Comparison of ENCODE assay signal across 16 cellular contexts in the genomic region with DNA sequence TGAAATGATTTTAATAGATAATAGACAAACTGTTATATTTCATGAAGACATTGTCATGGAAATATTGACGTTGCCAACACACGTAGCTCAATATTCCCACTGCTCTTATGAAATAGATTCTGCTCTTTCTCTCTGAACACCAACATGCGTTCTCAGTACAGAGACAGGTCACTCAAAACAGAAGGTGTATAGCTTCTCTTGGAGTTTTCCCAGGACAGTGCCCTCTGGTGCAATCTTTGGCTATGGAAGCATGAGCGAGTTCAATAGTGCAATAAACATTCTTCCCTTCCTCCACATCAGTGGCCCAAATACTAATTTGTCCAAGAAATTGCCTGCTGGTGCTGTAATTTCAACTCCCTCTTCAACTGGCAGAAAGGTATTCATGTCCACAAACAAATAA.
A peak's percentile ranks its signal among the peaks of the same experiment; 100 is the strongest.
DNase-seq lines count a peak whose midpoint lies in the region; ATAC-seq and TF ChIP-seq lines count a peak whose summit lies in the region.
"Had no signal": no experiment of that assay in that cellular context is flagged by ENCODE, and none has a peak within 500 bp of the region (broad histone marks: within the 10 kb centered on the region; RNA-seq: fewer than 3 reads in every experiment).

No MANE protein-coding gene starts in this region.

- H3K27me3 ChIP-seq in Caco-2 (replicated peaks; ENCODE audit: control insufficient read depth, insufficient read depth, low read length) = no peaks in the 10 kb centered on the region
- H3K27me3 ChIP-seq in effector memory CD4-positive, alpha-beta T cell (replicated peaks; ENCODE audit: control insufficient read depth, insufficient read depth, low read length, poor library complexity, severe bottlenecking) = no peaks in the 10 kb centered on the region
- H3K27me3 ChIP-seq: BLaER1, neutrophil had no signal

- ATAC-seq in left colon = peak; percentile 48
- ATAC-seq in GM18520 (IDR thresholded peaks at IDR 0.05; ENCODE audit: unreplicated experiment) = no peak
- no peak for ATAC-seq in GM21723 (IDR thresholded peaks at IDR 0.05; ENCODE audit: unreplicated experiment)
- ATAC-seq: activated CD8-positive, alpha-beta memory T cell treated with anti-CD3 and anti-CD28 coated beads, Interleukin-2, amount 10 ng/mL, durations not matched to agents 7 days and 5 days; activated naive CD8-positive, alpha-beta T cell treated with anti-CD3 and anti-CD28 coated beads, Interleukin-2, amount 50 U/mL, for 24 hours; stimulated activated memory B cell treated with anti-CD40 and anti-IgM and Interleukin-4, amounts not matched to agents 10 μg/mL and 1 μg/mL and 100 μg/mL, for 72 hours had no signal

- H3K27ac ChIP-seq in effector memory CD4-positive, alpha-beta T cell (ENCODE audit: insufficient read depth, low read length, poor library complexity, severe bottlenecking) = no peak overlapping the region
- H3K27ac ChIP-seq: BLaER1, neutrophil, PC-9 had no signal

- H3K36me3 ChIP-seq in Caco-2 (ENCODE audit: control insufficient read depth, insufficient read depth, low read length) = no peaks in the 10 kb centered on the region
- H3K36me3 ChIP-seq in effector memory CD4-positive, alpha-beta T cell (ENCODE audit: control insufficient read depth, insufficient read depth, low read length) = no peaks in the 10 kb centered on the region
- H3K36me3 ChIP-seq: BLaER1, neutrophil had no signal

- H3K27ac Mint-ChIP-seq in Caco-2 (ENCODE audit: unreplicated experiment) = no peak overlapping the region
- H3K27ac Mint-ChIP-seq: activated CD8-positive, alpha-beta memory T cell treated with anti-CD3 and anti-CD28 coated beads, Interleukin-2, amount 10 ng/mL, durations not matched to agents 7 days and 5 days; activated naive CD8-positive, alpha-beta T cell treated with anti-CD3 and anti-CD28 coated beads, Interleukin-2, amount 50 U/mL, for 24 hours; stimulated activated memory B cell treated with anti-CD40 and anti-IgM and Interleukin-4, amounts not matched to agents 10 μg/mL and 1 μg/mL and 100 μg/mL, for 72 hours had no signal

- no peak overlapping the region for H3K4me3 Mint-ChIP-seq in Caco-2 (ENCODE audit: unreplicated experiment)
- H3K4me3 Mint-ChIP-seq: activated CD8-positive, alpha-beta memory T cell treated with anti-CD3 and anti-CD28 coated beads, Interleukin-2, amount 10 ng/mL, durations not matched to agents 7 days and 5 days; activated naive CD8-positive, alpha-beta T cell treated with anti-CD3 and anti-CD28 coated beads, Interleukin-2, amount 50 U/mL, for 24 hours; stimulated activated memory B cell treated with anti-CD40 and anti-IgM and Interleukin-4, amounts not matched to agents 10 μg/mL and 1 μg/mL and 100 μg/mL, for 72 hours had no signal

- peaks cover 14% of the 10 kb centered on the region for H3K4me1 Mint-ChIP-seq in Caco-2 (ENCODE audit: low read depth, unreplicated experiment)
- H3K4me1 Mint-ChIP-seq: activated CD8-positive, alpha-beta memory T cell treated with anti-CD3 and anti-CD28 coated beads, Interleukin-2, amount 10 ng/mL, durations not matched to agents 7 days and 5 days; activated naive CD8-positive, alpha-beta T cell treated with anti-CD3 and anti-CD28 coated beads, Interleukin-2, amount 50 U/mL, for 24 hours; stimulated activated memory B cell treated with anti-CD40 and anti-IgM and Interleukin-4, amounts not matched to agents 10 μg/mL and 1 μg/mL and 100 μg/mL, for 72 hours had no signal

- POLR2A ChIA-PET in Caco-2 (lab: Charles Lee) = no interaction called here

- no peak overlapping the region for H3K4me3 ChIP-seq in Caco-2 (ENCODE audit: low read depth, low read length)
- H3K4me3 ChIP-seq in epithelial cell of proximal tubule (ENCODE audit: low read depth, low read length) = no peak overlapping the region
- no peak overlapping the region for H3K4me3 ChIP-seq in effector memory CD4-positive, alpha-beta T cell (ENCODE audit: insufficient read depth, low read depth, low read length, poor library complexity, severe bottlenecking)
- H3K4me3 ChIP-seq: BLaER1, PC-9 had no signal

- H3K36me3 Mint-ChIP-seq in Caco-2 (ENCODE audit: insufficient read depth, unreplicated experiment) = no peaks in the 10 kb centered on the region
- H3K36me3 Mint-ChIP-seq: activated CD8-positive, alpha-beta memory T cell treated with anti-CD3 and anti-CD28 coated beads, Interleukin-2, amount 10 ng/mL, durations not matched to agents 7 days and 5 days; stimulated activated memory B cell treated with anti-CD40 and anti-IgM and Interleukin-4, amounts not matched to agents 10 μg/mL and 1 μg/mL and 100 μg/mL, for 72 hours had no signal

- intact Hi-C loops in Caco-2 (cut with micrococcal nuclease; ENCODE audit: unreplicated experiment) (loop anchor here (1.0 kb wide), 1 partner anchor 36 kb away; no protein-coding TSS in a partner anchor), left colon (cut with DNase I, micrococcal nuclease) (no loop called here)

- peak; percentile 38 to 40 for DNase-seq in Caco-2
- DNase-seq in NCI-H69 (lab: John Stamatoyannopoulos, UW) = peak; percentile 49
- DNase-seq in epithelial cell of proximal tubule (ENCODE audit: low read depth) = peak; percentile 32
- DNase-seq in left colon = no peak
- no peak for DNase-seq in activated naive CD4-positive, alpha-beta T cell (lab: John Stamatoyannopoulos, UW)
- DNase-seq in effector memory CD4-positive, alpha-beta T cell = no peak
- DNase-seq: activated CD8-positive, alpha-beta memory T cell treated with anti-CD3 and anti-CD28 coated beads, Interleukin-2, amount 10 ng/mL, durations not matched to agents 7 days and 5 days; activated naive CD8-positive, alpha-beta T cell treated with anti-CD3 and anti-CD28 coated beads, Interleukin-2, amount 50 U/mL, for 24 hours; effector CD8-positive, alpha-beta T cell; NCI-H2029; PC-9 had no signal

- CTCF ChIA-PET in Caco-2 (lab: Charles Lee) = interaction anchor here (0.6 to 2.9 kb wide), 4 partner anchors 10 to 434 kb away, joined by 3 to 31 read pairs (median 3); no protein-coding TSS in a partner anchor

- TF ChIP-seq CTCF in Caco-2 (IDR thresholded peaks at IDR 0.05; ENCODE audit: insufficient read depth in 1 of 2, low read depth in 1 of 2, low read length in 1 of 2, severe bottlenecking in 1 of 2, unreplicated experiment in 1 of 2) (peak; percentile 36 to 50), epithelial cell of proximal tubule (conservative IDR thresholded peaks at IDR 0.05; ENCODE audit: low read depth, low read length) (peak; percentile 55)

- BruUV-seq in Caco-2 (replicated peaks; lab: Mats Ljungman, UMichigan) = no TSS peak

- 0 out of 2 replicates have a peak, but pooled peaks cover 2% of the 10 kb centered on the region for H3K9me3 ChIP-seq in Caco-2
- H3K9me3 ChIP-seq in effector memory CD4-positive, alpha-beta T cell (ENCODE audit: control insufficient read depth, low read length) = no peaks in the 10 kb centered on the region
- H3K9me3 ChIP-seq: BLaER1, neutrophil had no signal

- H3K4me1 ChIP-seq in Caco-2 = no peaks in the 10 kb centered on the region; the same call in 1 of the 2 replicates
- no peaks in the 10 kb centered on the region for H3K4me1 ChIP-seq in effector memory CD4-positive, alpha-beta T cell (ENCODE audit: control insufficient read depth, insufficient read depth, low read length, poor library complexity, severe bottlenecking)
- H3K4me1 ChIP-seq: BLaER1 had no signal

- no peaks in the 10 kb centered on the region for H3K9me3 Mint-ChIP-seq in Caco-2 (ENCODE audit: unreplicated experiment)
- H3K9me3 Mint-ChIP-seq: activated naive CD8-positive, alpha-beta T cell treated with anti-CD3 and anti-CD28 coated beads, Interleukin-2, amount 50 U/mL, for 24 hours; stimulated activated memory B cell treated with anti-CD40 and anti-IgM and Interleukin-4, amounts not matched to agents 10 μg/mL and 1 μg/mL and 100 μg/mL, for 72 hours had no signal

- no peaks in the 10 kb centered on the region for H3K27me3 Mint-ChIP-seq in Caco-2 (ENCODE audit: insufficient read depth, unreplicated experiment)
- H3K27me3 Mint-ChIP-seq: activated CD8-positive, alpha-beta memory T cell treated with anti-CD3 and anti-CD28 coated beads, Interleukin-2, amount 10 ng/mL, durations not matched to agents 7 days and 5 days; activated naive CD8-positive, alpha-beta T cell treated with anti-CD3 and anti-CD28 coated beads, Interleukin-2, amount 50 U/mL, for 24 hours; stimulated activated memory B cell treated with anti-CD40 and anti-IgM and Interleukin-4, amounts not matched to agents 10 μg/mL and 1 μg/mL and 100 μg/mL, for 72 hours had no signal

Comparison
In these comparisons a context has a peak if more than half of its experiments do, and no peak if none do; other contexts are left out.
1. DNase-seq: peak in Caco-2 (2 of 2), NCI-H69 (single experiment) and epithelial cell of proximal tubule (single experiment); none in left colon (0 of 2), activated naive CD4-positive, alpha-beta T cell (0 of 4) and effector memory CD4-positive, alpha-beta T cell (0 of 3).